Comparison of ENCODE assay signal across 9 cellular contexts in genomic region chr13:52162279-52163101, GRCh38. TPM values are rescaled to one million over a fixed set of nuclear protein-coding genes. Genes with fewer than 3 reads are reported as not detected.
DNase-seq lines count a peak whose midpoint lies in the region; ATAC-seq and TF ChIP-seq lines count a peak whose summit lies in the region.
"Had no signal": no experiment of that assay in that cellular context is flagged by ENCODE, and none has a peak within 500 bp of the region (broad histone marks: within the 10 kb centered on the region; RNA-seq: fewer than 3 reads in every experiment).

No MANE protein-coding gene starts in this region.

- no peak for ATAC-seq in left cardiac atrium
- no peak for ATAC-seq in upper lobe of left lung (ENCODE audit: low FRiP score in 2 of 2)
- ATAC-seq in GM19395 (IDR thresholded peaks at IDR 0.05; ENCODE audit: unreplicated experiment): no peak

- TF ChIP-seq CTCF in right atrium auricular region (IDR thresholded peaks at IDR 0.05): no peak
- no peak for TF ChIP-seq CTCF in upper lobe of left lung (IDR thresholded peaks at IDR 0.05)

- no peaks in the 10 kb centered on the region for H3K27me3 ChIP-seq in right atrium auricular region
- H3K27me3 ChIP-seq in upper lobe of left lung: no peaks in the 10 kb centered on the region

- H3K4me3 ChIP-seq in right atrium auricular region (no peak overlapping the region), upper lobe of left lung (no peak overlapping the region)

- H3K4me1 ChIP-seq in right atrium auricular region (peaks cover 0 to 31% of the 10 kb centered on the region in 2 donors), upper lobe of left lung (peaks cover 16 to 39% (median 27%) of the 10 kb centered on the region in 4 donors)

- intact Hi-C loops in left cardiac atrium (cut with DNase I): no loop called here

- TF ChIP-seq EP300 in upper lobe of left lung (IDR thresholded peaks at IDR 0.05): no peak

- DNase-seq in right atrium auricular region (ENCODE audit: low spot score) (no peak), left cardiac atrium (no peak), caudate nucleus (lab: John Stamatoyannopoulos, UW) (no peak), medulla oblongata (ENCODE audit: extremely low spot score) (peak; percentile 7), upper lobe of left lung (no peak), hypothalamus (lab: John Stamatoyannopoulos, UW) (no peak), T-helper 9 cell (no peak)
- DNase-seq: activated naive CD4-positive, alpha-beta T cell treated with Interleukin-2 at 50 U/mL for 16 hours had no signal

- H3K27ac ChIP-seq in right atrium auricular region (peak overlapping the region; percentile 28 to 46), caudate nucleus (ENCODE audit: low read depth, low read length) (peak overlapping the region; percentile 83), upper lobe of left lung (peak overlapping the region in 3 of 4 donors; percentile 57 to 66 (median 65))

- WGBS in upper lobe of left lung, 2 donors: 61 to 66% methylated on average over 5 of the region's 5 CpGs

- no peak for TF ChIP-seq POLR2A in upper lobe of left lung (IDR thresholded peaks at IDR 0.05)

- no peaks in the 10 kb centered on the region for H3K9me3 ChIP-seq in right atrium auricular region
- no peaks in the 10 kb centered on the region for H3K9me3 ChIP-seq in upper lobe of left lung

- H3K36me3 ChIP-seq in right atrium auricular region: peaks cover 14% of the 10 kb centered on the region
- peaks cover 0 to 4% (median 2%) of the 10 kb centered on the region in 4 donors for H3K36me3 ChIP-seq in upper lobe of left lung

RNA-seq across cellular contexts. Expression of gene NEK3, which starts 3.1 kb away (rescaled TPM):
- total RNA-seq in right atrium auricular region: 1 to 10 TPM; 4.0 to 9.2 TPM
- 10 to 100 TPM in 1 of 2 donors, 1 to 10 TPM in 1; 9.2 to 11.9 TPM for total RNA-seq in left cardiac atrium
- total RNA-seq in upper lobe of left lung: 10 to 100 TPM in 3 of 6 donors, 1 to 10 TPM in 3; 4.4 to 34.6 (median 13.7) TPM

RNA-seq across cellular contexts. Expression of gene NEK5, which starts 33.6 kb away (rescaled TPM):
- total RNA-seq in right atrium auricular region (1 to 10 TPM in 1 of 2 donors, under 1 TPM in 1; 0.55 to 1.1 TPM), left cardiac atrium (under 1 TPM; 0.44 TPM), upper lobe of left lung (10 to 100 TPM in 2 of 6 donors, 1 to 10 TPM in 3, under 1 TPM in 1; 0.23 to 30.2 (median 2.4) TPM)
